ENCODE assay signal across 1 cellular context in genomic region chr19:45092747-45093678, GRCh38.
A peak's percentile ranks its signal among the peaks of the same experiment; 100 is the strongest.
TF ChIP-seq lines count a peak whose summit lies in the region.

PPP1R37 (plus strand) TSS chr19:45093179; CDS start chr19:45093326, 147 bp downstream.

TF ChIP-seq in HCT116, 20 proteins besides CTCF, POLR2A, EP300 and RAD21 (continued from another document):
- TF ChIP-seq, protein P1, sequence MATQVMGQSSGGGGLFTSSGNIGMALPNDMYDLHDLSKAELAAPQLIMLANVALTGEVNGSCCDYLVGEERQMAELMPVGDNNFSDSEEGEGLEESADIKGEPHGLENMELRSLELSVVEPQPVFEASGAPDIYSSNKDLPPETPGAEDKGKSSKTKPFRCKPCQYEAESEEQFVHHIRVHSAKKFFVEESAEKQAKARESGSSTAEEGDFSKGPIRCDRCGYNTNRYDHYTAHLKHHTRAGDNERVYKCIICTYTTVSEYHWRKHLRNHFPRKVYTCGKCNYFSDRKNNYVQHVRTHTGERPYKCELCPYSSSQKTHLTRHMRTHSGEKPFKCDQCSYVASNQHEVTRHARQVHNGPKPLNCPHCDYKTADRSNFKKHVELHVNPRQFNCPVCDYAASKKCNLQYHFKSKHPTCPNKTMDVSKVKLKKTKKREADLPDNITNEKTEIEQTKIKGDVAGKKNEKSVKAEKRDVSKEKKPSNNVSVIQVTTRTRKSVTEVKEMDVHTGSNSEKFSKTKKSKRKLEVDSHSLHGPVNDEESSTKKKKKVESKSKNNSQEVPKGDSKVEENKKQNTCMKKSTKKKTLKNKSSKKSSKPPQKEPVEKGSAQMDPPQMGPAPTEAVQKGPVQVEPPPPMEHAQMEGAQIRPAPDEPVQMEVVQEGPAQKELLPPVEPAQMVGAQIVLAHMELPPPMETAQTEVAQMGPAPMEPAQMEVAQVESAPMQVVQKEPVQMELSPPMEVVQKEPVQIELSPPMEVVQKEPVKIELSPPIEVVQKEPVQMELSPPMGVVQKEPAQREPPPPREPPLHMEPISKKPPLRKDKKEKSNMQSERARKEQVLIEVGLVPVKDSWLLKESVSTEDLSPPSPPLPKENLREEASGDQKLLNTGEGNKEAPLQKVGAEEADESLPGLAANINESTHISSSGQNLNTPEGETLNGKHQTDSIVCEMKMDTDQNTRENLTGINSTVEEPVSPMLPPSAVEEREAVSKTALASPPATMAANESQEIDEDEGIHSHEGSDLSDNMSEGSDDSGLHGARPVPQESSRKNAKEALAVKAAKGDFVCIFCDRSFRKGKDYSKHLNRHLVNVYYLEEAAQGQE (IDR thresholded peaks at IDR 0.05; ENCODE audit: low read depth) = no peak
- TF ChIP-seq YY1 (IDR thresholded peaks at IDR 0.05; ENCODE audit: extremely low read depth, insufficient replicate concordance, low read depth, low read length) = peak; percentile 58
- no peak for TF ChIP-seq ATF3 (IDR thresholded peaks at IDR 0.05)
- peak; percentile 86 for TF ChIP-seq MAX (IDR thresholded peaks at IDR 0.05)
- no peak; the same call in 1 of the 2 replicates for TF ChIP-seq CBX3 (IDR thresholded peaks at IDR 0.05; ENCODE audit: low read depth)
- TF ChIP-seq EZH2 (IDR thresholded peaks at IDR 0.05) = no peak
- TF ChIP-seq SP1 (IDR thresholded peaks at IDR 0.05; ENCODE audit: low read depth) = peak; percentile 97
- TF ChIP-seq FOSL1 (IDR thresholded peaks at IDR 0.05; ENCODE audit: low read depth) = no peak
- TF ChIP-seq POLR2AphosphoS5 (IDR thresholded peaks at IDR 0.05; ENCODE audit: low read depth, low read length) = peak; percentile 56; the same call in 1 of the 2 replicates
- no peak; the same call in 1 of the 2 replicates for TF ChIP-seq SRF (IDR thresholded peaks at IDR 0.05; ENCODE audit: low read depth)
- TF ChIP-seq TCF7L2 (IDR thresholded peaks at IDR 0.05; ENCODE audit: borderline replicate concordance, extremely low read depth, insufficient read depth, insufficient read length) = peak; percentile 10
- TF ChIP-seq SIN3A (IDR thresholded peaks at IDR 0.05; ENCODE audit: low read depth) = peak; percentile 9; the same call in 1 of the 2 replicates
- no peak for TF ChIP-seq ZBTB33 (IDR thresholded peaks at IDR 0.05; ENCODE audit: extremely low read depth, insufficient replicate concordance, low read length)
- TF ChIP-seq ELF1 (IDR thresholded peaks at IDR 0.05; ENCODE audit: borderline replicate concordance, low read depth) = no peak; the same call in 1 of the 2 replicates
- TF ChIP-seq EGR1 (IDR thresholded peaks at IDR 0.05; ENCODE audit: low read depth) = peak; percentile 77
